15 cellular contexts compared by ENCODE assay signal in genomic region chr7:3404490-3404889, GRCh38.
DNase-seq lines count a peak whose midpoint lies in the region; ATAC-seq and TF ChIP-seq lines count a peak whose summit lies in the region.
"Had no signal": no experiment of that assay in that cellular context is flagged by ENCODE, and none has a peak within 500 bp of the region (broad histone marks: within the 10 kb centered on the region; RNA-seq: fewer than 3 reads in every experiment).

No MANE protein-coding gene starts in this region.

- no peak overlapping the region for H3K9ac ChIP-seq in adipocyte (ENCODE audit: low read length)

- TF ChIP-seq CTCF in foreskin keratinocyte (conservative IDR thresholded peaks at IDR 0.05) (no peak), osteocyte (IDR thresholded peaks at IDR 0.05) (no peak)

- peaks cover 2% of the 10 kb centered on the region for H3K36me3 Mint-ChIP-seq in osteocyte (ENCODE audit: unreplicated experiment)
- H3K36me3 Mint-ChIP-seq in T-cell: no peaks in the 10 kb centered on the region
- H3K36me3 Mint-ChIP-seq in activated CD8-positive, alpha-beta memory T cell treated with anti-CD3 and anti-CD28 coated beads, Interleukin-2, amount 10 ng/mL, durations not matched to agents 7 days and 5 days: no peaks in the 10 kb centered on the region
- H3K36me3 Mint-ChIP-seq: activated naive CD4-positive, alpha-beta T cell treated with anti-CD3 and anti-CD28 coated beads, Interleukin-2, amount 50 U/mL, for 24 hours; natural killer cell had no signal

- POLR2A ChIA-PET in HEK293T (lab: Yijun Ruan, JAX): no interaction called here
- POLR2A ChIA-PET in T-cell (lab: Charles Lee): no interaction called here

- ATAC-seq in foreskin keratinocyte (no peak), T-cell (replicated peaks in 1 of 4) (no peak)
- ATAC-seq in activated CD8-positive, alpha-beta memory T cell treated with anti-CD3 and anti-CD28 coated beads, Interleukin-2, amount 10 ng/mL, durations not matched to agents 7 days and 5 days: no peak
- ATAC-seq: natural killer cell had no signal

- H3K4me1 Mint-ChIP-seq in osteocyte (ENCODE audit: unreplicated experiment) (peaks cover 11% of the 10 kb centered on the region), T-cell (peaks cover 6 to 10% (median 7%) of the 10 kb centered on the region in 3 donors)
- peaks cover 14% of the 10 kb centered on the region for H3K4me1 Mint-ChIP-seq in activated CD8-positive, alpha-beta memory T cell treated with anti-CD3 and anti-CD28 coated beads, Interleukin-2, amount 10 ng/mL, durations not matched to agents 7 days and 5 days
- H3K4me1 Mint-ChIP-seq: natural killer cell had no signal

- CTCF ChIA-PET in HEK293T (lab: Yijun Ruan, JAX) (interaction anchor here (0.6 kb wide), 1 partner anchor 315 kb away, joined by 4 read pairs; no protein-coding TSS in a partner anchor), T-cell (lab: Charles Lee) (no interaction called here)
- CTCF ChIA-PET in activated CD8-positive, alpha-beta memory T cell treated with anti-CD3 and anti-CD28 coated beads, Interleukin-2, amount 10 ng/mL, durations not matched to agents 7 days and 5 days (lab: Charles Lee): interaction anchor here (1.4 kb wide), 1 partner anchor 14 kb away, joined by 3 read pairs; no protein-coding TSS in a partner anchor

- H3K9me3 Mint-ChIP-seq in osteocyte (ENCODE audit: unreplicated experiment) (no peaks in the 10 kb centered on the region), T-cell (no peaks in the 10 kb centered on the region)
- H3K9me3 Mint-ChIP-seq in activated CD8-positive, alpha-beta memory T cell treated with anti-CD3 and anti-CD28 coated beads, Interleukin-2, amount 10 ng/mL, durations not matched to agents 7 days and 5 days (ENCODE audit: low read depth): no peaks in the 10 kb centered on the region
- H3K9me3 Mint-ChIP-seq: activated naive CD4-positive, alpha-beta T cell treated with anti-CD3 and anti-CD28 coated beads, Interleukin-2, amount 50 U/mL, for 24 hours; natural killer cell; T-helper 2 cell treated with Interferon-gamma antibody and Interleukin-4, amounts not matched to agents 5 μg/mL and 100 μg/mL, for 36 hours had no signal

- DNase-seq in ACHN (peak; percentile 26), HEK293T (ENCODE audit: extremely low spot score) (peak; percentile 21), adipocyte (ENCODE audit: low read depth) (peak; percentile 78), foreskin keratinocyte (peak; percentile 42 to 74), osteocyte (ENCODE audit: extremely low spot score, unreplicated experiment) (no peak), cerebellar nuclear complex (lab: John Stamatoyannopoulos, UW) (no peak), T-cell (no peak)
- DNase-seq in activated CD8-positive, alpha-beta memory T cell treated with anti-CD3 and anti-CD28 coated beads, Interleukin-2, amount 10 ng/mL, durations not matched to agents 7 days and 5 days: no peak
- DNase-seq: activated CD8-positive, alpha-beta memory T cell treated with anti-CD3 and anti-CD28 coated beads for 24 hours; AML-193; natural killer cell; NCI-H1417 treated with DMSO at 0.1 percent for 48 hours; spleen had no signal

- in situ Hi-C loops in ACHN (cut with HindIII; ENCODE audit: low pct_ligation_motif_present, low pct_unique_long_range_greater_than_20kb, low sequenced_read_pairs): no loop called here

- no peak overlapping the region for H3K27ac Mint-ChIP-seq in osteocyte (ENCODE audit: unreplicated experiment)
- H3K27ac Mint-ChIP-seq in T-cell: no peak overlapping the region
- H3K27ac Mint-ChIP-seq in activated CD8-positive, alpha-beta memory T cell treated with anti-CD3 and anti-CD28 coated beads, Interleukin-2, amount 10 ng/mL, durations not matched to agents 7 days and 5 days: no peak overlapping the region
- H3K27ac Mint-ChIP-seq: activated naive CD4-positive, alpha-beta T cell treated with anti-CD3 and anti-CD28 coated beads, Interleukin-2, amount 50 U/mL, for 24 hours; natural killer cell; T-helper 2 cell treated with Interferon-gamma antibody and Interleukin-4, amounts not matched to agents 5 μg/mL and 100 μg/mL, for 36 hours had no signal

- H3K9me3 ChIP-seq in adipocyte (ENCODE audit: control insufficient read depth, low read length): no peaks in the 10 kb centered on the region
- H3K9me3 ChIP-seq: spleen had no signal

- H3K27me3 ChIP-seq in adipocyte (replicated peaks; ENCODE audit: control insufficient read depth, insufficient read depth, low read length) (no peaks in the 10 kb centered on the region), foreskin keratinocyte (no peaks in the 10 kb centered on the region)
- H3K27me3 ChIP-seq: spleen had no signal

- no peaks in the 10 kb centered on the region for H3K36me3 ChIP-seq in adipocyte (ENCODE audit: control insufficient read depth, insufficient read depth, low read length, severe bottlenecking)
- H3K36me3 ChIP-seq: spleen had no signal

- no peak overlapping the region for H3K27ac ChIP-seq in foreskin keratinocyte
- H3K27ac ChIP-seq: spleen had no signal

- no peaks in the 10 kb centered on the region for H3K27me3 Mint-ChIP-seq in osteocyte (ENCODE audit: unreplicated experiment)
- H3K27me3 Mint-ChIP-seq in T-cell: peaks cover 0 to 17% of the 10 kb centered on the region in 2 donors
- peaks cover 47% of the 10 kb centered on the region for H3K27me3 Mint-ChIP-seq in activated CD8-positive, alpha-beta memory T cell treated with anti-CD3 and anti-CD28 coated beads, Interleukin-2, amount 10 ng/mL, durations not matched to agents 7 days and 5 days
- H3K27me3 Mint-ChIP-seq: activated naive CD4-positive, alpha-beta T cell treated with anti-CD3 and anti-CD28 coated beads, Interleukin-2, amount 50 U/mL, for 24 hours had no signal

- no peak overlapping the region for H3K4me3 ChIP-seq in adipocyte (ENCODE audit: low read length)
- H3K4me3 ChIP-seq: spleen had no signal

- H3K4me3 Mint-ChIP-seq in osteocyte (ENCODE audit: unreplicated experiment): no peak overlapping the region
- H3K4me3 Mint-ChIP-seq in T-cell: no peak overlapping the region
- H3K4me3 Mint-ChIP-seq in activated CD8-positive, alpha-beta memory T cell treated with anti-CD3 and anti-CD28 coated beads, Interleukin-2, amount 10 ng/mL, durations not matched to agents 7 days and 5 days: no peak overlapping the region
- H3K4me3 Mint-ChIP-seq: activated naive CD4-positive, alpha-beta T cell treated with anti-CD3 and anti-CD28 coated beads, Interleukin-2, amount 50 U/mL, for 24 hours; natural killer cell; T-helper 2 cell treated with Interferon-gamma antibody and Interleukin-4, amounts not matched to agents 5 μg/mL and 100 μg/mL, for 36 hours had no signal

- H3K4me1 ChIP-seq in adipocyte (ENCODE audit: control insufficient read depth, insufficient read depth, low read length): peaks cover 21% of the 10 kb centered on the region
- H3K4me1 ChIP-seq in foreskin keratinocyte: no peaks in the 10 kb centered on the region

TF ChIP-seq in HEK293T, 16 proteins besides CTCF, POLR2A, EP300 and RAD21:
- TF ChIP-seq FOXK2 (IDR thresholded peaks at IDR 0.05): no peak
- TF ChIP-seq TARDBP (IDR thresholded peaks at IDR 0.05): no peak
- no peak for TF ChIP-seq ELF4 (IDR thresholded peaks at IDR 0.05)
- no peak for TF ChIP-seq CTBP1 (IDR thresholded peaks at IDR 0.05; ENCODE audit: borderline replicate concordance)
- TF ChIP-seq ARNT (IDR thresholded peaks at IDR 0.05): no peak
- no peak for TF ChIP-seq ZNF384 (IDR thresholded peaks at IDR 0.05)
- TF ChIP-seq BHLHE40 (IDR thresholded peaks at IDR 0.05; ENCODE audit: borderline replicate concordance): no peak
- TF ChIP-seq LEF1 (IDR thresholded peaks at IDR 0.05; ENCODE audit: borderline replicate concordance): no peak
- no peak for TF ChIP-seq PKNOX1 (IDR thresholded peaks at IDR 0.05)
- TF ChIP-seq HDGF (IDR thresholded peaks at IDR 0.05; ENCODE audit: borderline replicate concordance): no peak
- no peak for TF ChIP-seq SUZ12 (IDR thresholded peaks at IDR 0.05)
- no peak for TF ChIP-seq SP1 (IDR thresholded peaks at IDR 0.05)
- TF ChIP-seq L3MBTL2 (conservative IDR thresholded peaks at IDR 0.05): no peak
- no peak for TF ChIP-seq NFRKB (IDR thresholded peaks at IDR 0.05)
TF ChIP-seq in HEK293T: peak in this region for 0.

Comparison
In these comparisons a context has a peak if more than half of its experiments do, and no peak if none do; other contexts are left out.
1. DNase-seq: peak in ACHN (single experiment), HEK293T (single experiment), adipocyte (single experiment) and foreskin keratinocyte (2 of 2); none in osteocyte (single experiment), cerebellar nuclear complex (0 of 2), T-cell (0 of 34) and activated CD8-positive, alpha-beta memory T cell treated with anti-CD3 and anti-CD28 coated beads, Interleukin-2, amount 10 ng/mL, durations not matched to agents 7 days and 5 days (single experiment).
2. CTCF ChIA-PET loops: an anchor here in HEK293T (0.6 kb wide) and activated CD8-positive, alpha-beta memory T cell treated with anti-CD3 and anti-CD28 coated beads, Interleukin-2, amount 10 ng/mL, durations not matched to agents 7 days and 5 days (1.4 kb wide); none called in T-cell.